9 cellular contexts compared by ENCODE assay signal in genomic region chr9:108142504-108143201, GRCh38.
DNase-seq lines count a peak whose midpoint lies in the region; ATAC-seq and TF ChIP-seq lines count a peak whose summit lies in the region.
"Had no signal": no experiment of that assay in that cellular context is flagged by ENCODE, and none has a peak within 500 bp of the region (broad histone marks: within the 10 kb centered on the region; RNA-seq: fewer than 3 reads in every experiment).

No MANE protein-coding gene starts in this region.

- H3K4me1 ChIP-seq in left ventricle myocardium inferior = peaks cover 32% of the 10 kb centered on the region

- intact Hi-C loops in left ventricle myocardium inferior (cut with micrococcal nuclease) (no loop called here), posterior vena cava (cut with DNase I) (no loop called here)
- intact Hi-C loops in activated T-helper 1 cell treated with anti-CD3 and anti-CD28 coated beads, Interleukin-12 subunit alpha, Interleukin-12 subunit beta, Interleukin-2, Interleukin-4 antibody, amounts not matched to agents 30 ng/mL and 10 ng/mL and 1 ng/mL, durations not matched to agents 14 hours and 24 hours and 36 hours (cut with micrococcal nuclease) = no loop called here

- H3K36me3 ChIP-seq in left ventricle myocardium inferior = no peaks in the 10 kb centered on the region

- no peaks in the 10 kb centered on the region for H3K36me3 Mint-ChIP-seq in activated T-helper 1 cell treated with anti-CD3 and anti-CD28 coated beads, Interleukin-12 subunit alpha, Interleukin-12 subunit beta, Interleukin-2, Interleukin-4 antibody, amounts not matched to agents 30 ng/mL and 10 ng/mL and 1 ng/mL, durations not matched to agents 14 hours and 24 hours and 36 hours (ENCODE audit: low read depth)

- peak in 13 of 14 donors; percentile 8 to 85 (median 58) for DNase-seq in C1 segment of cervical spinal cord (lab: John Stamatoyannopoulos, UW)
- DNase-seq in astrocyte of the hippocampus (ENCODE audit: low read depth, low spot score) = peak; percentile 95
- peak; percentile 84 for DNase-seq in left ventricle myocardium inferior
- peak; percentile 95 for DNase-seq in posterior vena cava (ENCODE audit: low spot score)
- no peak for DNase-seq in activated T-helper 1 cell treated with anti-CD3 and anti-CD28 coated beads, Interleukin-12 subunit alpha, Interleukin-12 subunit beta, Interleukin-2, Interleukin-4 antibody, amounts not matched to agents 30 ng/mL and 10 ng/mL and 1 ng/mL, durations not matched to agents 14 hours and 24 hours and 36 hours (ENCODE audit: low spot score)
- no peak for DNase-seq in NCI-H524 treated with DMSO at 0.1 percent for 48 hours (lab: John Stamatoyannopoulos, UW)
- no peak for DNase-seq in cerebellar nuclear complex (lab: John Stamatoyannopoulos, UW)
- DNase-seq: activated CD8-positive, alpha-beta memory T cell treated with anti-CD3 and anti-CD28 coated beads, Interleukin-2, amount 50 U/mL, for 4 hours had no signal

- peak overlapping the region; percentile 92 for H3K27ac ChIP-seq in left ventricle myocardium inferior (replicated peaks)

- H3K4me3 ChIP-seq in left ventricle myocardium inferior = peak overlapping the region; percentile 14

- H3K27me3 Mint-ChIP-seq in activated T-helper 1 cell treated with anti-CD3 and anti-CD28 coated beads, Interleukin-12 subunit alpha, Interleukin-12 subunit beta, Interleukin-2, Interleukin-4 antibody, amounts not matched to agents 30 ng/mL and 10 ng/mL and 1 ng/mL, durations not matched to agents 14 hours and 24 hours and 36 hours (ENCODE audit: insufficient read depth) = no peaks in the 10 kb centered on the region

- H3K27me3 ChIP-seq in left ventricle myocardium inferior (ENCODE audit: low read depth) = no peaks in the 10 kb centered on the region

- no peak overlapping the region for H3K4me3 Mint-ChIP-seq in activated T-helper 1 cell treated with anti-CD3 and anti-CD28 coated beads, Interleukin-12 subunit alpha, Interleukin-12 subunit beta, Interleukin-2, Interleukin-4 antibody, amounts not matched to agents 30 ng/mL and 10 ng/mL and 1 ng/mL, durations not matched to agents 14 hours and 24 hours and 36 hours

- TF ChIP-seq CTCF in left ventricle myocardium inferior (IDR thresholded peaks at IDR 0.05; ENCODE audit: borderline replicate concordance) = peak; percentile 32

- no peak overlapping the region for H3K27ac Mint-ChIP-seq in activated T-helper 1 cell treated with anti-CD3 and anti-CD28 coated beads, Interleukin-12 subunit alpha, Interleukin-12 subunit beta, Interleukin-2, Interleukin-4 antibody, amounts not matched to agents 30 ng/mL and 10 ng/mL and 1 ng/mL, durations not matched to agents 14 hours and 24 hours and 36 hours

- peaks cover 7% of the 10 kb centered on the region for H3K9me3 Mint-ChIP-seq in activated T-helper 1 cell treated with anti-CD3 and anti-CD28 coated beads, Interleukin-12 subunit alpha, Interleukin-12 subunit beta, Interleukin-2, Interleukin-4 antibody, amounts not matched to agents 30 ng/mL and 10 ng/mL and 1 ng/mL, durations not matched to agents 14 hours and 24 hours and 36 hours

- ATAC-seq in HG03378 (IDR thresholded peaks at IDR 0.05; ENCODE audit: unreplicated experiment) = no peak

- no peaks in the 10 kb centered on the region for H3K4me1 Mint-ChIP-seq in activated T-helper 1 cell treated with anti-CD3 and anti-CD28 coated beads, Interleukin-12 subunit alpha, Interleukin-12 subunit beta, Interleukin-2, Interleukin-4 antibody, amounts not matched to agents 30 ng/mL and 10 ng/mL and 1 ng/mL, durations not matched to agents 14 hours and 24 hours and 36 hours (ENCODE audit: low read depth)

- H3K9me3 ChIP-seq in left ventricle myocardium inferior (replicated peaks) = peaks cover 12% of the 10 kb centered on the region

Comparison
In these comparisons a context has a peak if more than half of its experiments do, and no peak if none do; other contexts are left out.
1. DNase-seq: peak in C1 segment of cervical spinal cord (13 of 14), astrocyte of the hippocampus (single experiment), left ventricle myocardium inferior (single experiment) and posterior vena cava (single experiment); none in activated T-helper 1 cell treated with anti-CD3 and anti-CD28 coated beads, Interleukin-12 subunit alpha, Interleukin-12 subunit beta, Interleukin-2, Interleukin-4 antibody, amounts not matched to agents 30 ng/mL and 10 ng/mL and 1 ng/mL, durations not matched to agents 14 hours and 24 hours and 36 hours (single experiment), NCI-H524 treated with DMSO at 0.1 percent for 48 hours (single experiment) and cerebellar nuclear complex (0 of 2).